ENCODE assay signal across 21 cellular contexts in the genomic region with DNA sequence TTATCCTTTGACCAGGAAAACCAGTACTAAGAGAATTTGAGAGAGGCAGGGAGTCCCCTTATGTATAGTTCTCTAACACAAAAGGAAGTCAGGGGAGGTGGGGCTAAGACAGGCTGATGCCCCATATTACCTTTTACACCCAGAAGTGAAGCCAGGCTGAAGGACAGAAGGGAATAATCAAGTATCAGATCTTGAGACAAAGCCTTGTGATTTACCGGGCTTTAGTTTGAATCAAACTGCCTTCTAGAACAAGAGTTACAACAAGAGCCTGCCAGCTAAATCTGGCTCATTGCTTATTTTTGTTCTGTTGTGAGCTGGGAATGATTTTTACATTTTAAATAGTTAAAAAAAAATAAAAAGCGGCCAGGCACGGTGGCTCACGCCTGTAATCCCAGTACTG.
DNase-seq lines count a peak whose midpoint lies in the region; ATAC-seq and TF ChIP-seq lines count a peak whose summit lies in the region.
"Had no signal": no experiment of that assay in that cellular context is flagged by ENCODE, and none has a peak within 500 bp of the region (broad histone marks: within the 10 kb centered on the region; RNA-seq: fewer than 3 reads in every experiment).

No MANE protein-coding gene starts in this region.

- no peaks in the 10 kb centered on the region for H3K79me2 ChIP-seq in GM23248 (ENCODE audit: insufficient read depth)

- H3K4me2 ChIP-seq in GM23248 (ENCODE audit: unreplicated experiment) = peak overlapping the region; percentile 1

- peaks cover 7% of the 10 kb centered on the region for H3K27me3 Mint-ChIP-seq in brain
- no peaks in the 10 kb centered on the region for H3K27me3 Mint-ChIP-seq in activated T-cell treated with anti-CD3 and anti-CD28 coated beads, Interleukin-2, amount 50 U/mL, for 72 hours (ENCODE audit: low read depth)
- H3K27me3 Mint-ChIP-seq in type B pancreatic cell = no peaks in the 10 kb centered on the region
- H3K27me3 Mint-ChIP-seq: stimulated activated naive CD8-positive, alpha-beta T cell treated with anti-CD3 and anti-CD28 coated beads, Interleukin-15, amount 100 ng/mL, for 72 hours had no signal

- H3K4me1 ChIP-seq in GM23248 (ENCODE audit: insufficient read depth) = peaks cover 13% of the 10 kb centered on the region
- H3K4me1 ChIP-seq in muscle layer of colon (ENCODE audit: insufficient read depth, low read length) = peaks cover 45% of the 10 kb centered on the region
- H3K4me1 ChIP-seq in suprapubic skin = peaks cover 20% of the 10 kb centered on the region
- H3K4me1 ChIP-seq: left lung had no signal

- no peaks in the 10 kb centered on the region for H3K9me3 ChIP-seq in GM23248 (ENCODE audit: low read depth)
- no peaks in the 10 kb centered on the region for H3K9me3 ChIP-seq in muscle layer of colon (ENCODE audit: low read length)
- H3K9me3 ChIP-seq in suprapubic skin = peaks cover 5% of the 10 kb centered on the region

- no peak overlapping the region for H3K4me3 ChIP-seq in GM23248
- no peak overlapping the region for H3K4me3 ChIP-seq in muscle layer of colon (ENCODE audit: low read depth in 1 of 2, low read length in 2 of 2)
- H3K4me3 ChIP-seq in suprapubic skin = no peak overlapping the region
- H3K4me3 ChIP-seq: K562, left lung had no signal

- H3F3A ChIP-seq in GM23248 (ENCODE audit: insufficient read depth) = peaks cover 14% of the 10 kb centered on the region

- no peak for TF ChIP-seq EP300 in suprapubic skin (IDR thresholded peaks at IDR 0.05)

- ATAC-seq in activated T-cell treated with anti-CD3 and anti-CD28 coated beads, Interleukin-2, amount 50 U/mL, for 72 hours (replicated peaks in 1 of 2) = no peak
- ATAC-seq: K562; left lung; stimulated activated naive CD8-positive, alpha-beta T cell treated with anti-CD3 and anti-CD28 coated beads, Interleukin-15, amount 100 ng/mL, for 72 hours had no signal

- H3K27ac ChIP-seq in GM23248 = peak overlapping the region; percentile 37; the same call in 1 of the 2 replicates
- H3K27ac ChIP-seq in muscle layer of colon (ENCODE audit: low read depth, low read length) = peak overlapping the region; percentile 61
- peak overlapping the region; percentile 39 for H3K27ac ChIP-seq in suprapubic skin
- H3K27ac ChIP-seq: left lung, VCaP had no signal

- H3K9me3 Mint-ChIP-seq in brain = peaks cover 15 to 37% (median 27%) of the 10 kb centered on the region in 5 experiments
- peaks cover 0 to 2% of the 10 kb centered on the region in 2 donors for H3K9me3 Mint-ChIP-seq in activated T-cell treated with anti-CD3 and anti-CD28 coated beads, Interleukin-2, amount 50 U/mL, for 72 hours
- H3K9me3 Mint-ChIP-seq in type B pancreatic cell = peaks cover 6% of the 10 kb centered on the region
- H3K9me3 Mint-ChIP-seq: activated naive CD8-positive, alpha-beta T cell treated with anti-CD3 and anti-CD28 coated beads for 36 hours; stimulated activated naive CD8-positive, alpha-beta T cell treated with anti-CD3 and anti-CD28 coated beads, Interleukin-15, amount 100 ng/mL, for 72 hours had no signal

- WGBS in GM23248 (ENCODE audit: low coverage in 1 of 2, low lambda C conversion rate in 2 of 2, missing lambda C conversion rate in 2 of 2), 2 experiments = 30 to 40% methylated on average over 4 of the region's 4 CpGs
- 46% methylated on average over 4 of the region's 4 CpGs for WGBS in suprapubic skin

- no peaks in the 10 kb centered on the region for H3K9me2 ChIP-seq in GM23248 (ENCODE audit: insufficient read depth)

- H3K4me3 Mint-ChIP-seq in brain (no peak overlapping the region), type B pancreatic cell (no peak overlapping the region)
- H3K4me3 Mint-ChIP-seq in activated T-cell treated with anti-CD3 and anti-CD28 coated beads, Interleukin-2, amount 50 U/mL, for 72 hours = no peak overlapping the region
- H3K4me3 Mint-ChIP-seq: activated naive CD8-positive, alpha-beta T cell treated with anti-CD3 and anti-CD28 coated beads for 36 hours; CD4-positive, alpha-beta memory T cell; immature natural killer cell; stimulated activated naive CD8-positive, alpha-beta T cell treated with anti-CD3 and anti-CD28 coated beads, Interleukin-15, amount 100 ng/mL, for 72 hours had no signal

- in situ Hi-C loops in GM23248 (cut with MboI) = no loop called here

- H4K20me1 ChIP-seq in GM23248 (ENCODE audit: insufficient read depth) = no peaks in the 10 kb centered on the region

- H3K36me3 ChIP-seq in GM23248 (ENCODE audit: low read depth) = no peaks in the 10 kb centered on the region
- no peaks in the 10 kb centered on the region for H3K36me3 ChIP-seq in muscle layer of colon (ENCODE audit: insufficient read depth, low read length)
- H3K36me3 ChIP-seq in suprapubic skin = no peaks in the 10 kb centered on the region
- H3K36me3 ChIP-seq: left lung had no signal

- H3K27ac Mint-ChIP-seq in brain = peak overlapping the region in 4 of 5 experiments; percentile 17 to 74 (median 38)
- H3K27ac Mint-ChIP-seq in activated T-cell treated with anti-CD3 and anti-CD28 coated beads, Interleukin-2, amount 50 U/mL, for 72 hours = no peak overlapping the region
- H3K27ac Mint-ChIP-seq in type B pancreatic cell = no peak overlapping the region
- H3K27ac Mint-ChIP-seq: activated naive CD8-positive, alpha-beta T cell treated with anti-CD3 and anti-CD28 coated beads for 36 hours; CD4-positive, alpha-beta memory T cell; immature natural killer cell had no signal

- H3K36me3 Mint-ChIP-seq in brain (peaks cover 10% of the 10 kb centered on the region), type B pancreatic cell (no peaks in the 10 kb centered on the region)
- no peaks in the 10 kb centered on the region for H3K36me3 Mint-ChIP-seq in activated T-cell treated with anti-CD3 and anti-CD28 coated beads, Interleukin-2, amount 50 U/mL, for 72 hours (ENCODE audit: insufficient read depth in 2 of 2)
- H3K36me3 Mint-ChIP-seq: activated naive CD8-positive, alpha-beta T cell treated with anti-CD3 and anti-CD28 coated beads for 36 hours; CD4-positive, alpha-beta memory T cell; immature natural killer cell had no signal

- DNase-seq in GM23248 (no peak), suprapubic skin (ENCODE audit: low spot score in 2 of 2) (no peak), germinal center (ENCODE audit: low spot score) (no peak), NCI-H1436 treated with DMSO at 0.1 percent for 48 hours (lab: John Stamatoyannopoulos, UW) (no peak), type B pancreatic cell (ENCODE audit: extremely low spot score, unreplicated experiment) (no peak)
- no peak for DNase-seq in activated T-cell treated with anti-CD3 and anti-CD28 coated beads, Interleukin-2, amount 50 U/mL, for 72 hours
- DNase-seq: activated CD8-positive, alpha-beta memory T cell treated with anti-CD3 and anti-CD28 coated beads, Interleukin-2, amount 50 U/mL, for 4 hours; activated naive CD8-positive, alpha-beta T cell treated with anti-CD3 and anti-CD28 coated beads for 36 hours; CD4-positive, alpha-beta memory T cell; DMS 273 treated with DMSO at 0.1 percent for 48 hours; H7; immature natural killer cell; left lung; NCI-H146; NCI-H510A treated with DMSO at 0.1 percent for 48 hours; NK-92 treated with Interleukin-12 subunit alpha and Interleukin-12 subunit beta, amount 100 ng/mL, for 24 hours; stimulated activated naive CD8-positive, alpha-beta T cell treated with anti-CD3 and anti-CD28 coated beads, Interleukin-15, amount 100 ng/mL, for 72 hours had no signal

- H3K9ac ChIP-seq in GM23248 (no peak overlapping the region), muscle layer of colon (ENCODE audit: low read length) (no peak overlapping the region)

- TF ChIP-seq POLR2A in suprapubic skin (IDR thresholded peaks at IDR 0.05) = no peak

- H3K4me1 Mint-ChIP-seq in brain = no peaks in the 10 kb centered on the region
- H3K4me1 Mint-ChIP-seq in activated T-cell treated with anti-CD3 and anti-CD28 coated beads, Interleukin-2, amount 50 U/mL, for 72 hours (ENCODE audit: low read depth) = no peaks in the 10 kb centered on the region
- no peaks in the 10 kb centered on the region for H3K4me1 Mint-ChIP-seq in type B pancreatic cell (ENCODE audit: unreplicated experiment)
- H3K4me1 Mint-ChIP-seq: activated naive CD8-positive, alpha-beta T cell treated with anti-CD3 and anti-CD28 coated beads for 36 hours; CD4-positive, alpha-beta memory T cell; immature natural killer cell; stimulated activated naive CD8-positive, alpha-beta T cell treated with anti-CD3 and anti-CD28 coated beads, Interleukin-15, amount 100 ng/mL, for 72 hours had no signal

- H2AFZ ChIP-seq in GM23248 = peak overlapping the region; percentile 50; the same call in 1 of the 2 replicates

- H3K27me3 ChIP-seq in GM23248 (replicated peaks; ENCODE audit: insufficient read depth) (no peaks in the 10 kb centered on the region), muscle layer of colon (ENCODE audit: control insufficient read depth in 1 of 2, insufficient read depth in 2 of 2, low read length in 2 of 2) (no peaks in the 10 kb centered on the region), suprapubic skin (no peaks in the 10 kb centered on the region)
- H3K27me3 ChIP-seq: left lung had no signal

- TF ChIP-seq CTCF in brain (conservative IDR thresholded peaks at IDR 0.05) = no peak
- TF ChIP-seq CTCF in suprapubic skin (IDR thresholded peaks at IDR 0.05) = no peak
- no peak for TF ChIP-seq CTCF in type B pancreatic cell (conservative IDR thresholded peaks at IDR 0.05)

Comparison
In these comparisons a context has a peak if more than half of its experiments do, and no peak if none do; other contexts are left out.
1. H3K27ac Mint-ChIP-seq: peak in brain (4 of 5); none in activated T-cell treated with anti-CD3 and anti-CD28 coated beads, Interleukin-2, amount 50 U/mL, for 72 hours (single experiment) and type B pancreatic cell (single experiment).
2. Peak in every context shown above with its lines, with median percentiles within 50 percentile points of each other: H3K27ac ChIP-seq.